14 cellular contexts compared by ENCODE assay signal in the genomic region with DNA sequence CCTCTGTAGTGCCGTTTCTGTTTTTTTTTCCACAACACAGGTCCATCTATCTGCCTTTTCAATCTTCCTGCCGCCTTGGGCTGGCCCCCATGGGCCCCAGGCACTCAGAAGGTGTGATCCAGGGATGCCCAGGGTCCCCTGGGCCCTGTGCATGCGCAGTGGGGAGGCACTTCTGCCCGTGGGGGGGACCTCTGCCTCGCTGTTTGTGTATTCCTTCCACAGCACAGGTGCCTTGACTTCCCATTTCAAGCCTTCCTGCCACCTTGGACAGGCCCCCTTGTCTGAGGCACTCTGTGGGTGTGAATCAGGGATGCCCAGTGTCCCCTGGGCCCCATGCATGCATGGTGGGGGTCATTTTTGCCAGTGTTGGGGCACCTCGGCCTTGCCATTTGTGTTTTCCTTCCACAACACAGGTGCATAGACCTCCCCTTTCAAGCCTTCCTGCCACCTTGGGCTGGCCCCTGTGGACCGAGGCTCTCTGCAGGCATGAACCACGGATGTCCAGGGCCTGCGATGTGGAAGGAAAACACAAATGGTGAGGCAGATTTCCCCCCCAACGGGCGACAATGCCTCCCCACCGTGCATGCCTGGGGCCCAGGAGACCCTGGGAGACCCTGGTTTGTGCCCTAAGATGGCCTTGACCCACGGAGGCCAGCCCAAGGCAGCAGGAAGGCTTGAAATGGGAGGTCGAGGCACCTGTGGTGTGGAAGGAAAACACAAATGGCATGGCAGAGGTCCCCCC.
DNase-seq lines count a peak whose midpoint lies in the region; ATAC-seq and TF ChIP-seq lines count a peak whose summit lies in the region.
"Had no signal": no experiment of that assay in that cellular context is flagged by ENCODE, and none has a peak within 500 bp of the region (broad histone marks: within the 10 kb centered on the region; RNA-seq: fewer than 3 reads in every experiment).

No MANE protein-coding gene starts in this region.

- H3K27ac Mint-ChIP-seq in progenitor cell of endocrine pancreas: no peak overlapping the region
- H3K27ac Mint-ChIP-seq: B cell; CD4-positive, alpha-beta memory T cell had no signal

- H3K4me1 Mint-ChIP-seq in progenitor cell of endocrine pancreas (ENCODE audit: low read depth): no peaks in the 10 kb centered on the region
- H3K4me1 Mint-ChIP-seq: B cell; CD4-positive, alpha-beta memory T cell had no signal

- peaks cover 0 to 13% (median 0%) of the 10 kb centered on the region in 3 donors for H3K27me3 ChIP-seq in sigmoid colon

- no peak for TF ChIP-seq POLR2A in sigmoid colon (IDR thresholded peaks at IDR 0.05)

- DNase-seq in cardiac septum (ENCODE audit: low spot score) (peak; percentile 41), left ventricle myocardium superior (no peak), sigmoid colon (peak; percentile 38), NCI-H146 treated with DMSO at 0.1 percent for 48 hours (lab: John Stamatoyannopoulos, UW; ENCODE audit: unreplicated experiment) (no peak), progenitor cell of endocrine pancreas (ENCODE audit: low spot score, unreplicated experiment) (no peak)
- DNase-seq: C1 segment of cervical spinal cord, DMS79 treated with DMSO at 0.1 percent for 48 hours, EL, GM23248 had no signal

- no peak overlapping the region for H3K4me3 Mint-ChIP-seq in progenitor cell of endocrine pancreas (ENCODE audit: low read depth)
- H3K4me3 Mint-ChIP-seq: B cell; CD4-positive, alpha-beta memory T cell had no signal

- TF ChIP-seq CTCF in sigmoid colon (IDR thresholded peaks at IDR 0.05) (no peak), progenitor cell of endocrine pancreas (IDR thresholded peaks at IDR 0.05; ENCODE audit: unreplicated experiment) (no peak)

- WGBS in sigmoid colon, 2 donors: 67 to 69% methylated on average over 14 of the region's 14 CpGs

- no peaks in the 10 kb centered on the region for H3K36me3 ChIP-seq in sigmoid colon

- H3K9me3 Mint-ChIP-seq in progenitor cell of endocrine pancreas (ENCODE audit: low read depth): peaks cover 48% of the 10 kb centered on the region

- intact Hi-C loops in cardiac septum (cut with DNase I) (no loop called here), left ventricle myocardium superior (cut with micrococcal nuclease) (no loop called here), sigmoid colon (cut with DNase I) (no loop called here)

- ATAC-seq in left ventricle myocardium superior (no peak), HG03025 (IDR thresholded peaks at IDR 0.05; ENCODE audit: low FRiP score, unreplicated experiment) (no peak)
- ATAC-seq: HCT116 had no signal

- no peak overlapping the region for H3K27ac ChIP-seq in sigmoid colon
- H3K27ac ChIP-seq: GM23248 had no signal

- peaks cover 57% of the 10 kb centered on the region for H3K9me3 ChIP-seq in iPS-18c (ENCODE audit: control insufficient read depth, insufficient read depth, low read length)
- peaks cover 0 to 30% (median 2%) of the 10 kb centered on the region in 4 donors for H3K9me3 ChIP-seq in sigmoid colon

- peak overlapping the region; percentile 9; the same call in 1 of the 2 replicates for H3K4me3 ChIP-seq in iPS-18c (ENCODE audit: insufficient read depth, low read depth, low read length)
- no peak overlapping the region for H3K4me3 ChIP-seq in sigmoid colon
- H3K4me3 ChIP-seq: GM23248 had no signal

- TF ChIP-seq EP300 in sigmoid colon (IDR thresholded peaks at IDR 0.05): no peak

- peaks cover 5% of the 10 kb centered on the region for H3K36me3 Mint-ChIP-seq in progenitor cell of endocrine pancreas (ENCODE audit: insufficient read depth)
- H3K36me3 Mint-ChIP-seq: CD4-positive, alpha-beta memory T cell had no signal

- no peaks in the 10 kb centered on the region for H3K27me3 Mint-ChIP-seq in progenitor cell of endocrine pancreas
- H3K27me3 Mint-ChIP-seq: B cell; CD4-positive, alpha-beta memory T cell had no signal

- no peaks in the 10 kb centered on the region for H3K4me1 ChIP-seq in sigmoid colon

Comparison
In these comparisons a context has a peak if more than half of its experiments do, and no peak if none do; other contexts are left out.
1. DNase-seq: peak in cardiac septum (single experiment) and sigmoid colon (single experiment); none in left ventricle myocardium superior (single experiment), NCI-H146 treated with DMSO at 0.1 percent for 48 hours (single experiment) and progenitor cell of endocrine pancreas (single experiment).